In genomic region chr7:92296235-92296634, GRCh38 we compare ENCODE assay signal across 19 cellular contexts.
"Had no signal": no experiment of that assay in that cellular context is flagged by ENCODE, and none has a peak within 500 bp of the region (broad histone marks: within the 10 kb centered on the region; RNA-seq: fewer than 3 reads in every experiment).

No MANE protein-coding gene starts in this region.

- ATAC-seq: activated CD8-positive, alpha-beta T cell treated with anti-CD3 and anti-CD28 coated beads for 36 hours; activated naive CD4-positive, alpha-beta T cell treated with anti-CD3 and anti-CD28 coated beads, Interleukin-2, amount 50 U/mL, for 72 hours; naive thymus-derived CD8-positive, alpha-beta T cell; T-cell had no signal

- H3K4me3 ChIP-seq: adrenal gland, thyroid gland had no signal

- H3K27me3 ChIP-seq: adrenal gland, thyroid gland had no signal

- H3K9me3 ChIP-seq: adrenal gland, SK-N-SH, thyroid gland had no signal

- DNase-seq: activated CD4-positive, alpha-beta T cell treated with anti-CD3 and anti-CD28 coated beads for 48 hours; activated CD4-positive, CD25-positive, alpha-beta regulatory T cell; activated CD8-positive, alpha-beta T cell treated with anti-CD3 and anti-CD28 coated beads for 36 hours; activated T-cell treated with anti-CD3 and anti-CD28 coated beads, Interleukin-2, amount 50 U/mL, for 24 hours; adrenal gland; erythroblast; immature natural killer cell; mesenchymal stem cell; naive thymus-derived CD8-positive, alpha-beta T cell; nucleus accumbens; SK-N-SH; stimulated activated CD4-positive, alpha-beta T cell treated with anti-CD3 and anti-CD28 coated beads, Interleukin-12 subunit alpha, Interleukin-12 subunit beta, amount 100 ng/mL, for 4 hours; stimulated activated CD4-positive, alpha-beta T cell treated with anti-CD3 and anti-CD28 coated beads, Interleukin-1b, Interleukin-23, amount 100 ng/mL, for 48 hours; stimulated activated CD8-positive, alpha-beta memory T cell treated with anti-CD3 and anti-CD28 coated beads, Interleukin-4, amount 100 ng/mL, for 48 hours; stimulated activated naive CD4-positive, alpha-beta T cell; T-cell; T-helper 9 cell; thyroid gland had no signal

- H3K27ac ChIP-seq: adrenal gland, thyroid gland had no signal

- H3K36me3 ChIP-seq: thyroid gland had no signal

- H3K9ac ChIP-seq: SK-N-SH had no signal
